In the genomic region with DNA sequence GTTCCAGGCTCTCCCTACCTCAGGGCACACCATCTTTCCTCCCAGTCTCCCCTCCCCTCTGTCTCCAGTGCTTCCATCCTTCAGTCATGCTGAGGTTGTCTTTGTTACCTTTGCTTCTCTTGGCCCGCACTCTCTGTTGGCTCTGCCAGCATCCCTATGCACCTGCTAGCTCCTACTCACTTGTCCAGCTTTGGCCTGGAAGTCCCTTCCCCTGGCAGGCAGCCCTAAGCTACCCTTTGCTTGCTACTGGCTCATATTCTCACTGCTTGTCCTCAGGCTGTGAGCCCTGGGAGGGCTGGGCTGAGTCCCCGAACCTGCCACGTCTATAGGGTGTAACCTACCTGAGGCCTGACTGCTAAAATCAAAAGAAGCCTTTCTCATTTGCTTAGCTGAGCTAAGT, we compare ENCODE assay signal across 2 cellular contexts.
TF ChIP-seq lines count a peak whose summit lies in the region.

No MANE protein-coding gene starts in this region.

TF ChIP-seq in GM23338, 12 proteins besides CTCF, POLR2A, EP300 and RAD21:
- TF ChIP-seq, protein P1, sequence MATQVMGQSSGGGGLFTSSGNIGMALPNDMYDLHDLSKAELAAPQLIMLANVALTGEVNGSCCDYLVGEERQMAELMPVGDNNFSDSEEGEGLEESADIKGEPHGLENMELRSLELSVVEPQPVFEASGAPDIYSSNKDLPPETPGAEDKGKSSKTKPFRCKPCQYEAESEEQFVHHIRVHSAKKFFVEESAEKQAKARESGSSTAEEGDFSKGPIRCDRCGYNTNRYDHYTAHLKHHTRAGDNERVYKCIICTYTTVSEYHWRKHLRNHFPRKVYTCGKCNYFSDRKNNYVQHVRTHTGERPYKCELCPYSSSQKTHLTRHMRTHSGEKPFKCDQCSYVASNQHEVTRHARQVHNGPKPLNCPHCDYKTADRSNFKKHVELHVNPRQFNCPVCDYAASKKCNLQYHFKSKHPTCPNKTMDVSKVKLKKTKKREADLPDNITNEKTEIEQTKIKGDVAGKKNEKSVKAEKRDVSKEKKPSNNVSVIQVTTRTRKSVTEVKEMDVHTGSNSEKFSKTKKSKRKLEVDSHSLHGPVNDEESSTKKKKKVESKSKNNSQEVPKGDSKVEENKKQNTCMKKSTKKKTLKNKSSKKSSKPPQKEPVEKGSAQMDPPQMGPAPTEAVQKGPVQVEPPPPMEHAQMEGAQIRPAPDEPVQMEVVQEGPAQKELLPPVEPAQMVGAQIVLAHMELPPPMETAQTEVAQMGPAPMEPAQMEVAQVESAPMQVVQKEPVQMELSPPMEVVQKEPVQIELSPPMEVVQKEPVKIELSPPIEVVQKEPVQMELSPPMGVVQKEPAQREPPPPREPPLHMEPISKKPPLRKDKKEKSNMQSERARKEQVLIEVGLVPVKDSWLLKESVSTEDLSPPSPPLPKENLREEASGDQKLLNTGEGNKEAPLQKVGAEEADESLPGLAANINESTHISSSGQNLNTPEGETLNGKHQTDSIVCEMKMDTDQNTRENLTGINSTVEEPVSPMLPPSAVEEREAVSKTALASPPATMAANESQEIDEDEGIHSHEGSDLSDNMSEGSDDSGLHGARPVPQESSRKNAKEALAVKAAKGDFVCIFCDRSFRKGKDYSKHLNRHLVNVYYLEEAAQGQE (IDR thresholded peaks at IDR 0.05; ENCODE audit: unreplicated experiment): no peak
- TF ChIP-seq, protein P2, sequence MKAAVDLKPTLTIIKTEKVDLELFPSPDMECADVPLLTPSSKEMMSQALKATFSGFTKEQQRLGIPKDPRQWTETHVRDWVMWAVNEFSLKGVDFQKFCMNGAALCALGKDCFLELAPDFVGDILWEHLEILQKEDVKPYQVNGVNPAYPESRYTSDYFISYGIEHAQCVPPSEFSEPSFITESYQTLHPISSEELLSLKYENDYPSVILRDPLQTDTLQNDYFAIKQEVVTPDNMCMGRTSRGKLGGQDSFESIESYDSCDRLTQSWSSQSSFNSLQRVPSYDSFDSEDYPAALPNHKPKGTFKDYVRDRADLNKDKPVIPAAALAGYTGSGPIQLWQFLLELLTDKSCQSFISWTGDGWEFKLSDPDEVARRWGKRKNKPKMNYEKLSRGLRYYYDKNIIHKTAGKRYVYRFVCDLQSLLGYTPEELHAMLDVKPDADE (IDR thresholded peaks at IDR 0.05): no peak
- TF ChIP-seq NANOG (IDR thresholded peaks at IDR 0.05; ENCODE audit: borderline replicate concordance) (no peak), STAT1 (IDR thresholded peaks at IDR 0.05; ENCODE audit: unreplicated experiment) (no peak), EZH2phosphoT487 (IDR thresholded peaks at IDR 0.05; ENCODE audit: unreplicated experiment) (no peak), JUNB (IDR thresholded peaks at IDR 0.05; ENCODE audit: unreplicated experiment) (no peak), ZNF331 (CRISPR knock-in tag; IDR thresholded peaks at IDR 0.05; ENCODE audit: low read depth) (no peak), EZH2 (IDR thresholded peaks at IDR 0.05; ENCODE audit: low read depth, unreplicated experiment) (no peak)
- TF ChIP-seq, protein P3, sequence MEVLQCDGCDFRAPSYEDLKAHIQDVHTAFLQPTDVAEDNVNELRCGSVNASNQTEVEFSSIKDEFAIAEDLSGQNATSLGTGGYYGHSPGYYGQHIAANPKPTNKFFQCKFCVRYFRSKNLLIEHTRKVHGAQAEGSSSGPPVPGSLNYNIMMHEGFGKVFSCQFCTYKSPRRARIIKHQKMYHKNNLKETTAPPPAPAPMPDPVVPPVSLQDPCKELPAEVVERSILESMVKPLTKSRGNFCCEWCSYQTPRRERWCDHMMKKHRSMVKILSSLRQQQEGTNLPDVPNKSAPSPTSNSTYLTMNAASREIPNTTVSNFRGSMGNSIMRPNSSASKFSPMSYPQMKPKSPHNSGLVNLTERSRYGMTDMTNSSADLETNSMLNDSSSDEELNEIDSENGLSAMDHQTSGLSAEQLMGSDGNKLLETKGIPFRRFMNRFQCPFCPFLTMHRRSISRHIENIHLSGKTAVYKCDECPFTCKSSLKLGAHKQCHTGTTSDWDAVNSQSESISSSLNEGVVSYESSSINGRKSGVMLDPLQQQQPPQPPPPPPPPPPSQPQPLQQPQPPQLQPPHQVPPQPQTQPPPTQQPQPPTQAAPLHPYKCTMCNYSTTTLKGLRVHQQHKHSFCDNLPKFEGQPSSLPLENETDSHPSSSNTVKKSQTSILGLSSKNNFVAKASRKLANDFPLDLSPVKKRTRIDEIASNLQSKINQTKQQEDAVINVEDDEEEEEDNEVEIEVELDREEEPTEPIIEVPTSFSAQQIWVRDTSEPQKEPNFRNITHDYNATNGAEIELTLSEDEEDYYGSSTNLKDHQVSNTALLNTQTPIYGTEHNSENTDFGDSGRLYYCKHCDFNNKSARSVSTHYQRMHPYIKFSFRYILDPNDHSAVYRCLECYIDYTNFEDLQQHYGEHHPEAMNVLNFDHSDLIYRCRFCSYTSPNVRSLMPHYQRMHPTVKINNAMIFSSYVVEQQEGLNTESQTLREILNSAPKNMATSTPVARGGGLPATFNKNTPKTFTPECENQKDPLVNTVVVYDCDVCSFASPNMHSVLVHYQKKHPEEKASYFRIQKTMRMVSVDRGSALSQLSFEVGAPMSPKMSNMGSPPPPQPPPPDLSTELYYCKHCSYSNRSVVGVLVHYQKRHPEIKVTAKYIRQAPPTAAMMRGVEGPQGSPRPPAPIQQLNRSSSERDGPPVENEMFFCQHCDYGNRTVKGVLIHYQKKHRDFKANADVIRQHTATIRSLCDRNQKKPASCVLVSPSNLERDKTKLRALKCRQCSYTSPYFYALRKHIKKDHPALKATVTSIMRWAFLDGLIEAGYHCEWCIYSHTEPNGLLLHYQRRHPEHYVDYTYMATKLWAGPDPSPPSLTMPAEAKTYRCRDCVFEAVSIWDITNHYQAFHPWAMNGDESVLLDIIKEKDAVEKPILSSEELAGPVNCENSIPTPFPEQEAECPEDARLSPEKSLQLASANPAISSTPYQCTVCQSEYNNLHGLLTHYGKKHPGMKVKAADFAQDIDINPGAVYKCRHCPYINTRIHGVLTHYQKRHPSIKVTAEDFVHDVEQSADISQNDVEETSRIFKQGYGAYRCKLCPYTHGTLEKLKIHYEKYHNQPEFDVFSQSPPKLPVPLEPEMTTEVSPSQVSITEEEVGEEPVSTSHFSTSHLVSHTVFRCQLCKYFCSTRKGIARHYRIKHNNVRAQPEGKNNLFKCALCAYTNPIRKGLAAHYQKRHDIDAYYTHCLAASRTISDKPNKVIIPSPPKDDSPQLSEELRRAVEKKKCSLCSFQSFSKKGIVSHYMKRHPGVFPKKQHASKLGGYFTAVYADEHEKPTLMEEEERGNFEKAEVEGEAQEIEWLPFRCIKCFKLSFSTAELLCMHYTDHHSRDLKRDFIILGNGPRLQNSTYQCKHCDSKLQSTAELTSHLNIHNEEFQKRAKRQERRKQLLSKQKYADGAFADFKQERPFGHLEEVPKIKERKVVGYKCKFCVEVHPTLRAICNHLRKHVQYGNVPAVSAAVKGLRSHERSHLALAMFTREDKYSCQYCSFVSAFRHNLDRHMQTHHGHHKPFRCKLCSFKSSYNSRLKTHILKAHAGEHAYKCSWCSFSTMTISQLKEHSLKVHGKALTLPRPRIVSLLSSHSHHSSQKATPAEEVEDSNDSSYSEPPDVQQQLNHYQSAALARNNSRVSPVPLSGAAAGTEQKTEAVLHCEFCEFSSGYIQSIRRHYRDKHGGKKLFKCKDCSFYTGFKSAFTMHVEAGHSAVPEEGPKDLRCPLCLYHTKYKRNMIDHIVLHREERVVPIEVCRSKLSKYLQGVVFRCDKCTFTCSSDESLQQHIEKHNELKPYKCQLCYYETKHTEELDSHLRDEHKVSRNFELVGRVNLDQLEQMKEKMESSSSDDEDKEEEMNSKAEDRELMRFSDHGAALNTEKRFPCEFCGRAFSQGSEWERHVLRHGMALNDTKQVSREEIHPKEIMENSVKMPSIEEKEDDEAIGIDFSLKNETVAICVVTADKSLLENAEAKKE (CRISPR knock-in tag; IDR thresholded peaks at IDR 0.05): no peak

TF ChIP-seq in H1, 55 proteins besides CTCF, POLR2A, EP300 and RAD21:
- TF ChIP-seq SRF (IDR thresholded peaks at IDR 0.05; ENCODE audit: low read depth, low read length): no peak
- TF ChIP-seq RBBP5 (IDR thresholded peaks at IDR 0.05; ENCODE audit: borderline replicate concordance, low read depth, low read length): no peak
- TF ChIP-seq NRF1 (IDR thresholded peaks at IDR 0.05; ENCODE audit: low read depth, low read length): no peak
- no peak for TF ChIP-seq NANOG (IDR thresholded peaks at IDR 0.05; ENCODE audit: insufficient read depth, low read depth, low read length, poor library complexity, severe bottlenecking)
- TF ChIP-seq ASH2L (IDR thresholded peaks at IDR 0.05; ENCODE audit: low read length): no peak
- TF ChIP-seq POU5F1 (IDR thresholded peaks at IDR 0.05; ENCODE audit: low read depth, low read length): no peak
- TF ChIP-seq CHD7 (IDR thresholded peaks at IDR 0.05; ENCODE audit: insufficient replicate concordance, low read length): no peak
- TF ChIP-seq SAP30 (IDR thresholded peaks at IDR 0.05; ENCODE audit: insufficient read depth, insufficient replicate concordance, low read length): no peak
- TF ChIP-seq BRCA1 (IDR thresholded peaks at IDR 0.05; ENCODE audit: low read depth, low read length): no peak
- TF ChIP-seq TEAD4 (IDR thresholded peaks at IDR 0.05; ENCODE audit: low read depth, low read length): no peak
- TF ChIP-seq TBP (IDR thresholded peaks at IDR 0.05; ENCODE audit: low read depth, low read length): no peak
- TF ChIP-seq TAF7 (optimal IDR thresholded peaks at IDR 0.05; ENCODE audit: borderline replicate concordance, low read depth, low read length): no peak
- no peak for TF ChIP-seq EGR1 (IDR thresholded peaks at IDR 0.05; ENCODE audit: borderline replicate concordance, low read depth, low read length)
- TF ChIP-seq SIX5 (IDR thresholded peaks at IDR 0.05; ENCODE audit: low read depth, low read length): no peak
- TF ChIP-seq RFX5 (IDR thresholded peaks at IDR 0.05; ENCODE audit: borderline replicate concordance, low read depth, low read length): no peak
- TF ChIP-seq, protein P4, sequence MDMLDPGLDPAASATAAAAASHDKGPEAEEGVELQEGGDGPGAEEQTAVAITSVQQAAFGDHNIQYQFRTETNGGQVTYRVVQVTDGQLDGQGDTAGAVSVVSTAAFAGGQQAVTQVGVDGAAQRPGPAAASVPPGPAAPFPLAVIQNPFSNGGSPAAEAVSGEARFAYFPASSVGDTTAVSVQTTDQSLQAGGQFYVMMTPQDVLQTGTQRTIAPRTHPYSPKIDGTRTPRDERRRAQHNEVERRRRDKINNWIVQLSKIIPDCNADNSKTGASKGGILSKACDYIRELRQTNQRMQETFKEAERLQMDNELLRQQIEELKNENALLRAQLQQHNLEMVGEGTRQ (IDR thresholded peaks at IDR 0.05; ENCODE audit: low read length): no peak
- TF ChIP-seq KDM1A (IDR thresholded peaks at IDR 0.05; ENCODE audit: borderline replicate concordance, low read length): no peak
- no peak for TF ChIP-seq BCL11A (IDR thresholded peaks at IDR 0.05; ENCODE audit: low read depth in 2 of 2, low read length in 2 of 2)
